ENCODE assay signal across 8 cellular contexts in the genomic region with DNA sequence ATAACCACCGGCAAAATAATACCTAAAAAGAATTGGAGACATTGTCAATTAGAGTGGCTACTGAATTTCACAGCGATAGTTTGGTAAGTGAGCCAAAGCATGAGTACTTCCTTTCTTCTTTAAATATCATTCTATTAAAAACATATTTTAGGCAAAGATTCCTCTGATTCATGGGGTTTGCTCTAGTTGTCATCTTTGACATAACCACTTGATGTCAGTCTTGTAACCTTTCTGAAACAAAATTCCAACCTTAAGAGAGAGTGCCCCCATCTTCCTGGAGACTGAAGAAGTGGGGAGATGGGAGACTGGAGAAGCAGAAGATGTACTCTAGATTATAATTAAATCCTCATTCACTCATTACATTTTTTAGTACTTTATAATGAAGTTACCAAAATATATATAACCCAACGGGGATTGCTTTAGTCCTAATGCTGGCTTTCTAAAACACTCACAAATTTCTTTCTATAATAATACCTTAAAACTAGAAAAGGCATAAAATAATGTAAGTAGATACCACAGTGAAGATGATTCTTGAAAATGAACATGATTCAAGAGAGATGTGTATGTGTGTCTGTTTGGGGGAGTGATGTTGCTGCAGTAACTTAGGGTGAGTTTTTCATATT.
A peak's percentile ranks its signal among the peaks of the same experiment; 100 is the strongest.
DNase-seq lines count a peak whose midpoint lies in the region; ATAC-seq and TF ChIP-seq lines count a peak whose summit lies in the region.

No MANE protein-coding gene starts in this region.

- H3K9me3 ChIP-seq in WERI-Rb-1 (ENCODE audit: severe bottlenecking), result no peaks in the 10 kb centered on the region
- H3K9me3 ChIP-seq in colonic mucosa, result no peaks in the 10 kb centered on the region

- H2AFZ ChIP-seq in KMS-11 (ENCODE audit: low read depth), result no peak overlapping the region; the same call in 1 of the 2 replicates

- no peak overlapping the region for H3K4me2 ChIP-seq in KMS-11

- H3K4me3 ChIP-seq in KMS-11 (IDR thresholded peaks at IDR 0.05; ENCODE audit: insufficient read depth, low read depth, low read length) (no peak overlapping the region), WERI-Rb-1 (ENCODE audit: low read depth, low read length) (no peak overlapping the region), colonic mucosa (no peak overlapping the region)

- H3K27ac ChIP-seq in KMS-11 (no peak overlapping the region), WERI-Rb-1 (no peak overlapping the region), colonic mucosa (no peak overlapping the region)

- H3K4me1 ChIP-seq in KMS-11 (ENCODE audit: low read depth, poor library complexity, severe bottlenecking) (no peaks in the 10 kb centered on the region), colonic mucosa (no peaks in the 10 kb centered on the region)

- H3K9ac ChIP-seq in KMS-11, result no peak overlapping the region
- no peak overlapping the region for H3K9ac ChIP-seq in colonic mucosa (ENCODE audit: low read depth in 2 of 2, low read length in 2 of 2)

- H3K36me3 ChIP-seq in KMS-11 (ENCODE audit: insufficient read depth) (no peaks in the 10 kb centered on the region), WERI-Rb-1 (no peaks in the 10 kb centered on the region), colonic mucosa (no peaks in the 10 kb centered on the region)

- no peak for ATAC-seq in GM19455 (IDR thresholded peaks at IDR 0.05; ENCODE audit: unreplicated experiment)
- no peak for ATAC-seq in GM18907 (IDR thresholded peaks at IDR 0.05; ENCODE audit: unreplicated experiment)

- no peaks in the 10 kb centered on the region for H3K79me2 ChIP-seq in KMS-11 (ENCODE audit: insufficient read depth, low read depth)

- intact Hi-C loops in colonic mucosa (cut with DNase I), result no loop called here

- TF ChIP-seq CTCF in KMS-11 (conservative IDR thresholded peaks at IDR 0.05; ENCODE audit: low read depth, low read length), result peak; percentile 45
- peak; percentile 40 for TF ChIP-seq CTCF in WERI-Rb-1 (IDR thresholded peaks at IDR 0.05; ENCODE audit: low read depth, low read length)
- no peak for TF ChIP-seq CTCF in colonic mucosa (IDR thresholded peaks at IDR 0.05)

- DNase-seq in COLO829 (ENCODE audit: low spot score) (peak; percentile 45), WERI-Rb-1 (no peak), iris pigment epithelial cell (ENCODE audit: low read depth) (peak; percentile 55), activated gamma-delta T cell (lab: John Stamatoyannopoulos, UW) (no peak), colonic mucosa (no peak)

- H4K20me1 ChIP-seq in KMS-11 (ENCODE audit: insufficient read depth), result no peaks in the 10 kb centered on the region

- H3K27me3 ChIP-seq in KMS-11 (ENCODE audit: insufficient read depth, low read depth) (no peaks in the 10 kb centered on the region), WERI-Rb-1 (ENCODE audit: insufficient read depth, low read depth, severe bottlenecking) (no peaks in the 10 kb centered on the region), colonic mucosa (no peaks in the 10 kb centered on the region)

Comparison
In these comparisons a context has a peak if more than half of its experiments do, and no peak if none do; other contexts are left out.
1. DNase-seq: peak in COLO829 (single experiment) and iris pigment epithelial cell (single experiment); none in WERI-Rb-1 (single experiment), activated gamma-delta T cell (single experiment) and colonic mucosa (single experiment).